ENCODE assay signal across 8 cellular contexts in genomic region chr16:29257377-29258336, GRCh38.
A peak's percentile ranks its signal among the peaks of the same experiment; 100 is the strongest.
DNase-seq lines count a peak whose midpoint lies in the region; ATAC-seq and TF ChIP-seq lines count a peak whose summit lies in the region.
"Not testable (repeated sequence)": the region's sequence is repeated elsewhere in the genome, so short reads cannot be mapped to it uniquely, and the experiment has no call there.

No MANE protein-coding gene starts in this region.

- not testable (repeated sequence) for H2BK12ac ChIP-seq in H9 (ENCODE audit: insufficient read length, low read depth, low read length)
- peak overlapping the region in 1 of 2 experiments; percentile 77 for H2BK12ac ChIP-seq in mesenchymal stem cell (ENCODE audit: low read length in 2 of 2)

- H3K4me1 Mint-ChIP-seq in H9: peaks cover 0 to 11% of the 10 kb centered on the region in 2 experiments; a peak in 3 of 4 replicates
- H3K4me1 Mint-ChIP-seq in activated naive CD4-positive, alpha-beta T cell treated with anti-CD3 and anti-CD28 coated beads, Interleukin-2, amount 10 ng/mL, durations not matched to agents 7 days and 5 days: not testable (repeated sequence)

- not testable (repeated sequence) for H3K4ac ChIP-seq in H9 (ENCODE audit: low read depth, low read length)
- H3K4ac ChIP-seq in mesenchymal stem cell (ENCODE audit: low read depth in 1 of 2, low read length in 2 of 2): peak overlapping the region in 1 of 2 experiments; percentile 61

- not testable (repeated sequence) for H3K27me3 Mint-ChIP-seq in H9 (ENCODE audit: low read depth); activated naive CD4-positive, alpha-beta T cell treated with anti-CD3 and anti-CD28 coated beads, Interleukin-2, amount 10 ng/mL, durations not matched to agents 7 days and 5 days

- H3K9me3 ChIP-seq in H9 (ENCODE audit: control insufficient read depth, low read depth, low read length); cardiac muscle cell (ENCODE audit: low read depth); mesenchymal stem cell (ENCODE audit: control insufficient read depth, low read length); gastrocnemius medialis: not testable (repeated sequence)

- peak; percentile 58 for TF ChIP-seq CTCF in AG09309 (IDR thresholded peaks at IDR 0.05; ENCODE audit: control insufficient read depth, insufficient read depth, low read depth, low read length, missing control alignments)
- peak; percentile 63 for TF ChIP-seq CTCF in H9 (conservative IDR thresholded peaks at IDR 0.05)
- not testable (repeated sequence) for TF ChIP-seq CTCF in coronary artery (IDR thresholded peaks at IDR 0.05)
- TF ChIP-seq CTCF in cardiac muscle cell (IDR thresholded peaks at IDR 0.05; ENCODE audit: low read depth, low read length): peak; percentile 52
- peak in 2 of 5 experiments; percentile 14 to 42 for TF ChIP-seq CTCF in gastrocnemius medialis (IDR thresholded peaks at IDR 0.05 in 4 of 5, conservative IDR thresholded peaks at IDR 0.05 in 1 of 5)

- H2BK15ac ChIP-seq in H9 (ENCODE audit: low read depth, low read length): not testable (repeated sequence)
- H2BK15ac ChIP-seq in mesenchymal stem cell (ENCODE audit: low read depth, poor library complexity, severe bottlenecking): peak overlapping the region; percentile 40

- H3K4me2 ChIP-seq in H9 (ENCODE audit: insufficient read depth, insufficient read length, low read length); mesenchymal stem cell (ENCODE audit: low read length, poor library complexity, severe bottlenecking): not testable (repeated sequence)

- H3K4me1 ChIP-seq in H9 (ENCODE audit: insufficient read depth, low read length); cardiac muscle cell (ENCODE audit: low read depth); gastrocnemius medialis: not testable (repeated sequence)
- peaks cover 12% of the 10 kb centered on the region for H3K4me1 ChIP-seq in mesenchymal stem cell (ENCODE audit: control insufficient read depth, insufficient read depth, low read depth, low read length)

- not testable (repeated sequence) for H2AK5ac ChIP-seq in H9 (ENCODE audit: insufficient read length, low read length)
- peak overlapping the region; percentile 63 for H2AK5ac ChIP-seq in mesenchymal stem cell (ENCODE audit: low read length, severe bottlenecking)

- TF ChIP-seq POLR2A in gastrocnemius medialis (IDR thresholded peaks at IDR 0.05): not testable (repeated sequence)

- H4K5ac ChIP-seq in H9 (ENCODE audit: insufficient read length, low read depth, low read length): not testable (repeated sequence)

- H3K79me2 ChIP-seq in H9 (ENCODE audit: insufficient read depth, low read length): not testable (repeated sequence)

- peak; percentile 34 to 38 for ATAC-seq in gastrocnemius medialis

- H3K4me3 ChIP-seq in AG09309 (ENCODE audit: control insufficient read depth, low read depth, low read length); coronary artery; cardiac muscle cell; mesenchymal stem cell (ENCODE audit: insufficient read depth in 1 of 2, low read depth in 1 of 2, low read length in 2 of 2); gastrocnemius medialis: not testable (repeated sequence)

- not testable (repeated sequence) for H3K23me2 ChIP-seq in H9 (ENCODE audit: insufficient read length, low read depth, low read length, poor library complexity, severe bottlenecking)

- H4K91ac ChIP-seq in H9 (ENCODE audit: insufficient read length, low read depth, low read length); mesenchymal stem cell (ENCODE audit: low read length): not testable (repeated sequence)

- not testable (repeated sequence) for H3K56ac ChIP-seq in H9 (ENCODE audit: insufficient read length, low read depth, low read length)

- CTCF ChIA-PET in activated naive CD4-positive, alpha-beta T cell treated with anti-CD3 and anti-CD28 coated beads, Interleukin-2, amount 10 ng/mL, durations not matched to agents 7 days and 5 days (lab: Charles Lee): not testable (repeated sequence)

- H2BK5ac ChIP-seq in H9 (ENCODE audit: insufficient read length, low read length); mesenchymal stem cell (ENCODE audit: low read depth, low read length, poor library complexity, severe bottlenecking): not testable (repeated sequence)

- H3K27ac ChIP-seq in H9 (ENCODE audit: insufficient read length, low read depth, low read length); cardiac muscle cell; mesenchymal stem cell (ENCODE audit: low read length, poor library complexity, severe bottlenecking); gastrocnemius medialis: not testable (repeated sequence)
- peak overlapping the region in 1 of 2 donors; percentile 25 for H3K27ac ChIP-seq in coronary artery

- H3T11ph ChIP-seq in H9 (ENCODE audit: low read length): not testable (repeated sequence)

- not testable (repeated sequence) for H3K27me3 ChIP-seq in H9 (ENCODE audit: insufficient read depth, low read length); cardiac muscle cell; mesenchymal stem cell (ENCODE audit: control insufficient read depth in 1 of 2, insufficient read depth in 1 of 2, low read length in 2 of 2); gastrocnemius medialis

- no CpG with 5 or more reads among the region's 20 CpGs for WGBS in H9 (ENCODE audit: extremely low coverage, insufficient read length, low lambda C conversion rate)
- 83% methylated on average over 17 of the region's 20 CpGs for WGBS in mesenchymal stem cell

- H3K36me3 Mint-ChIP-seq in H9 (ENCODE audit: insufficient read depth in 1 of 3, low read depth in 3 of 3); activated naive CD4-positive, alpha-beta T cell treated with anti-CD3 and anti-CD28 coated beads, Interleukin-2, amount 10 ng/mL, durations not matched to agents 7 days and 5 days: not testable (repeated sequence)

- H2BK20ac ChIP-seq in H9 (ENCODE audit: low read depth, low read length, poor library complexity, severe bottlenecking): not testable (repeated sequence)

- H3K4me3 Mint-ChIP-seq in H9; activated naive CD4-positive, alpha-beta T cell treated with anti-CD3 and anti-CD28 coated beads, Interleukin-2, amount 10 ng/mL, durations not matched to agents 7 days and 5 days: not testable (repeated sequence)

- not testable (repeated sequence) for H2BK120ac ChIP-seq in H9 (ENCODE audit: low read depth, low read length, poor library complexity, severe bottlenecking); mesenchymal stem cell (ENCODE audit: low read depth, low read length)

- intact Hi-C loops in gastrocnemius medialis (cut with DNase I; ENCODE audit: low total_unique reads): not testable (repeated sequence)

- H3K36me3 ChIP-seq in cardiac muscle cell; mesenchymal stem cell (ENCODE audit: control insufficient read depth in 1 of 2, insufficient read depth in 2 of 2, low read depth in 1 of 2, low read length in 2 of 2); gastrocnemius medialis: not testable (repeated sequence)

- not testable (repeated sequence) for H3K9ac ChIP-seq in H9 (ENCODE audit: extremely low read depth, insufficient read length, low read length); mesenchymal stem cell (ENCODE audit: low read length)

- not testable (repeated sequence) for H3K9me3 Mint-ChIP-seq in H9; activated naive CD4-positive, alpha-beta T cell treated with anti-CD3 and anti-CD28 coated beads, Interleukin-2, amount 10 ng/mL, durations not matched to agents 7 days and 5 days

- H3K27ac Mint-ChIP-seq in H9: peak overlapping the region in 1 of 3 experiments; percentile 61; a peak in 2 of 7 replicates
- H3K27ac Mint-ChIP-seq in activated naive CD4-positive, alpha-beta T cell treated with anti-CD3 and anti-CD28 coated beads, Interleukin-2, amount 10 ng/mL, durations not matched to agents 7 days and 5 days: not testable (repeated sequence)

- H3K23ac ChIP-seq in H9 (ENCODE audit: insufficient read length, low read depth, low read length); mesenchymal stem cell (ENCODE audit: low read length in 2 of 2): not testable (repeated sequence)

- not testable (repeated sequence) for H3K18ac ChIP-seq in H9 (ENCODE audit: insufficient read length, low read depth, low read length); mesenchymal stem cell (ENCODE audit: low read depth in 1 of 2, low read length in 2 of 2)

- in situ Hi-C loops in gastrocnemius medialis (cut with MboI; ENCODE audit: low sequenced_read_pairs in 4 of 4): not testable (repeated sequence)

- H4K8ac ChIP-seq in H9 (replicated peaks; ENCODE audit: insufficient read length, low read depth, low read length); mesenchymal stem cell (ENCODE audit: low read length): not testable (repeated sequence)

- not testable (repeated sequence) for H3K79me1 ChIP-seq in H9 (ENCODE audit: insufficient read depth, low read depth, low read length, poor library complexity, severe bottlenecking); mesenchymal stem cell (replicated peaks; ENCODE audit: low read length, poor library complexity, severe bottlenecking)

- not testable (repeated sequence) for DNase-seq in AG09309 (ENCODE audit: low read depth); H9; mesenchymal stem cell; gastrocnemius medialis
- peak; percentile 49 to 76 for DNase-seq in NCI-H524 (lab: John Stamatoyannopoulos, UW)
- peak; percentile 32 for DNase-seq in activated naive CD4-positive, alpha-beta T cell treated with anti-CD3 and anti-CD28 coated beads, Interleukin-2, amount 10 ng/mL, durations not matched to agents 7 days and 5 days
- peak; percentile 64 for DNase-seq in coronary artery (ENCODE audit: low spot score)
- DNase-seq in cardiac muscle cell (ENCODE audit: low read depth in 1 of 2, low spot score in 1 of 2): peak in 1 of 2 donors; percentile 57

- not testable (repeated sequence) for H2AFZ ChIP-seq in H9 (ENCODE audit: low read length); mesenchymal stem cell (ENCODE audit: low read depth, low read length)

- H3K14ac ChIP-seq in H9 (ENCODE audit: insufficient read depth, low read length); mesenchymal stem cell (ENCODE audit: low read length in 2 of 2): not testable (repeated sequence)

- H4K20me1 ChIP-seq in H9 (ENCODE audit: control insufficient read depth, insufficient read depth, insufficient read length): not testable (repeated sequence)
